Comparison of ENCODE assay signal across 17 cellular contexts in genomic region chr7:42192851-42193456, GRCh38. TPM values are rescaled to one million over a fixed set of nuclear protein-coding genes. Genes with fewer than 3 reads are reported as not detected.
DNase-seq lines count a peak whose midpoint lies in the region; ATAC-seq and TF ChIP-seq lines count a peak whose summit lies in the region.
"Had no signal": no experiment of that assay in that cellular context is flagged by ENCODE, and none has a peak within 500 bp of the region (broad histone marks: within the 10 kb centered on the region; RNA-seq: fewer than 3 reads in every experiment).

No MANE protein-coding gene starts in this region.

- H3K4me1 ChIP-seq in endodermal cell (ENCODE audit: control insufficient read depth, insufficient read depth, low read length), result no peaks in the 10 kb centered on the region

- ATAC-seq in GM18868 (IDR thresholded peaks at IDR 0.05; ENCODE audit: unreplicated experiment), result no peak

- intact Hi-C loops in dorsolateral prefrontal cortex (cut with DNase I), result no loop called here

- H3K27me3 Mint-ChIP-seq in endodermal cell (ENCODE audit: insufficient read depth) (peaks cover 59% of the 10 kb centered on the region), nephron progenitor cell (ENCODE audit: low read depth, poor library complexity) (no peaks in the 10 kb centered on the region)
- H3K27me3 Mint-ChIP-seq: stimulated activated naive B cell treated with anti-CD40 and anti-IgM and Interleukin-4, amounts not matched to agents 10 μg/mL and 1 μg/mL and 100 μg/mL, for 72 hours had no signal

- no peaks in the 10 kb centered on the region for H3K36me3 Mint-ChIP-seq in endodermal cell (ENCODE audit: low read depth)
- peaks cover 59% of the 10 kb centered on the region for H3K36me3 Mint-ChIP-seq in nephron progenitor cell (ENCODE audit: low read depth)
- H3K36me3 Mint-ChIP-seq: activated naive CD4-positive, alpha-beta T cell treated with anti-CD3 and anti-CD28 coated beads, Interleukin-2, amount 50 U/mL, for 24 hours had no signal

- H3K9ac ChIP-seq in endodermal cell (ENCODE audit: extremely low read depth, low read length, poor library complexity, severe bottlenecking), result no peak overlapping the region

- no peak overlapping the region for H3K4me3 ChIP-seq in endodermal cell (ENCODE audit: low read length)
- H3K4me3 ChIP-seq in dorsolateral prefrontal cortex, result no peak overlapping the region
- H3K4me3 ChIP-seq: SJSA1 had no signal

- H3K4me3 Mint-ChIP-seq in endodermal cell (no peak overlapping the region), nephron progenitor cell (peak overlapping the region; percentile 22)
- H3K4me3 Mint-ChIP-seq: activated naive CD4-positive, alpha-beta T cell treated with anti-CD3 and anti-CD28 coated beads, Interleukin-2, amount 50 U/mL, for 24 hours had no signal

- peak; percentile 54 for DNase-seq in Daoy (ENCODE audit: low read depth)
- peak; percentile 81 for DNase-seq in M059J (ENCODE audit: low read depth)
- peak; percentile 85 for DNase-seq in endodermal cell
- peak; percentile 21 for DNase-seq in nephron progenitor cell
- no peak for DNase-seq in dorsolateral prefrontal cortex
- DNase-seq in anterior cingulate cortex (lab: John Stamatoyannopoulos, UW), result no peak
- no peak for DNase-seq in SIG-M5 treated with dmso at 0.1 percent for 504 hours (lab: John Stamatoyannopoulos, UW; ENCODE audit: unreplicated experiment)
- DNase-seq: Kasumi-1; NCI-H2029; NCI-H82; stimulated activated CD4-positive, alpha-beta T cell treated with anti-CD3 and anti-CD28 coated beads, Interleukin-4, amount 100 ng/mL, for 24 hours; stimulated activated naive B cell treated with anti-CD40 and anti-IgM and Interleukin-4, amounts not matched to agents 10 μg/mL and 1 μg/mL and 100 μg/mL, for 72 hours had no signal

- H3K27me3 ChIP-seq in endodermal cell (ENCODE audit: control insufficient read depth, insufficient read depth, low read length, poor library complexity, severe bottlenecking) (no peaks in the 10 kb centered on the region), dorsolateral prefrontal cortex (no peaks in the 10 kb centered on the region)
- H3K27me3 ChIP-seq: SJSA1 had no signal

- H3K36me3 ChIP-seq in endodermal cell (ENCODE audit: control insufficient read depth, insufficient read depth, low read length), result no peaks in the 10 kb centered on the region
- H3K36me3 ChIP-seq: SJSA1 had no signal

- H3K27ac Mint-ChIP-seq in endodermal cell, result no peak overlapping the region
- H3K27ac Mint-ChIP-seq in nephron progenitor cell, result peak overlapping the region; percentile 98
- H3K27ac Mint-ChIP-seq: activated naive CD4-positive, alpha-beta T cell treated with anti-CD3 and anti-CD28 coated beads, Interleukin-2, amount 50 U/mL, for 24 hours; stimulated activated naive B cell treated with anti-CD40 and anti-IgM and Interleukin-4, amounts not matched to agents 10 μg/mL and 1 μg/mL and 100 μg/mL, for 72 hours had no signal

- TF ChIP-seq CTCF in endodermal cell (conservative IDR thresholded peaks at IDR 0.05) (no peak), nephron progenitor cell (IDR thresholded peaks at IDR 0.05) (no peak), dorsolateral prefrontal cortex (IDR thresholded peaks at IDR 0.05 in 54 of 56, conservative IDR thresholded peaks at IDR 0.05 in 2 of 56; ENCODE audit: low read depth in 1 of 56, partially characterized antibody in 56 of 56) (no peak)

- H3K9me3 Mint-ChIP-seq in endodermal cell (no peaks in the 10 kb centered on the region), nephron progenitor cell (no peaks in the 10 kb centered on the region)
- H3K9me3 Mint-ChIP-seq: activated naive CD4-positive, alpha-beta T cell treated with anti-CD3 and anti-CD28 coated beads, Interleukin-2, amount 50 U/mL, for 24 hours; stimulated activated naive B cell treated with anti-CD40 and anti-IgM and Interleukin-4, amounts not matched to agents 10 μg/mL and 1 μg/mL and 100 μg/mL, for 72 hours had no signal

- H3K27ac ChIP-seq in endodermal cell (ENCODE audit: low read depth, low read length) (peak overlapping the region; percentile 46), dorsolateral prefrontal cortex (no peak overlapping the region)
- H3K27ac ChIP-seq: C4-2B, coronary artery, SJSA1 had no signal

- H3K4me1 Mint-ChIP-seq in endodermal cell, result peaks cover 27% of the 10 kb centered on the region
- peaks cover 91% of the 10 kb centered on the region for H3K4me1 Mint-ChIP-seq in nephron progenitor cell

- H3K9me3 ChIP-seq in endodermal cell (ENCODE audit: control insufficient read depth, low read length), result no peaks in the 10 kb centered on the region
- H3K9me3 ChIP-seq: SJSA1 had no signal

- WGBS in endodermal cell (ENCODE audit: insufficient coverage in 1 of 2, insufficient read length in 1 of 2), 2 experiments, result 0 to 15% methylated on average over 1 to 7 of the region's 7 CpGs

RNA-seq across cellular contexts. Expression of gene GLI3, which starts 44.1 kb away (rescaled TPM):
- total RNA-seq in Daoy (2014; rRNA removed; shearing (Covaris generic)), result 4.3 and 7.2 TPM in 2 replicates
- total RNA-seq in M059J (2014; rRNA removed; shearing (Covaris generic)), result 4.4 and 7.6 TPM in 2 replicates
- total RNA-seq in endodermal cell, result 10 to 100 TPM in 1 of 2 donors, 1 to 10 TPM in 1; 2.7 to 10.2 TPM
- 54.9 TPM for polyA plus RNA-seq in endodermal cell (2013, experiment 1 of 2)
- 52.9 TPM for polyA plus RNA-seq in endodermal cell (2013, experiment 2 of 2)
- 10 to 100 TPM in 118 of 120 experiments, 1 to 10 TPM in 2; 9.6 to 44.2 (median 16.2) TPM for total RNA-seq in dorsolateral prefrontal cortex

Comparison
In these comparisons a context has a peak if more than half of its experiments do, and no peak if none do; other contexts are left out.
1. DNase-seq: peak in Daoy (single experiment), M059J (single experiment), endodermal cell (single experiment) and nephron progenitor cell (single experiment); none in dorsolateral prefrontal cortex (0 of 10), anterior cingulate cortex (0 of 58) and SIG-M5 treated with dmso at 0.1 percent for 504 hours (single experiment).